ENCODE assay signal across 8 cellular contexts in genomic region chr6:106103728-106104109, GRCh38. TPM values are rescaled to one million over a fixed set of nuclear protein-coding genes. Genes with fewer than 3 reads are reported as not detected.
DNase-seq lines count a peak whose midpoint lies in the region; ATAC-seq and TF ChIP-seq lines count a peak whose summit lies in the region.

No MANE protein-coding gene starts in this region.

- TF ChIP-seq EP300 in tibial nerve (IDR thresholded peaks at IDR 0.05) = no peak

- no peak overlapping the region for H4K8ac ChIP-seq in mesenchymal stem cell (ENCODE audit: low read length)

- H3K4me1 Mint-ChIP-seq in activated CD8-positive, alpha-beta T cell treated with anti-CD3 and anti-CD28 coated beads, Interleukin-2, amount 10 ng/mL, durations not matched to agents 7 days and 5 days (ENCODE audit: low read depth) = peaks cover 88% of the 10 kb centered on the region
- peaks cover 6% of the 10 kb centered on the region for H3K4me1 Mint-ChIP-seq in Caco-2 (ENCODE audit: low read depth, unreplicated experiment)

- H3K9me3 Mint-ChIP-seq in activated CD8-positive, alpha-beta T cell treated with anti-CD3 and anti-CD28 coated beads, Interleukin-2, amount 10 ng/mL, durations not matched to agents 7 days and 5 days (ENCODE audit: insufficient read depth) = no peaks in the 10 kb centered on the region
- H3K9me3 Mint-ChIP-seq in Caco-2 (ENCODE audit: unreplicated experiment) = no peaks in the 10 kb centered on the region

- TF ChIP-seq CTCF in Caco-2 (IDR thresholded peaks at IDR 0.05; ENCODE audit: insufficient read depth in 1 of 2, low read depth in 1 of 2, low read length in 1 of 2, severe bottlenecking in 1 of 2, unreplicated experiment in 1 of 2) (no peak), tibial nerve (IDR thresholded peaks at IDR 0.05) (no peak)

- H3K27ac ChIP-seq in mesenchymal stem cell (ENCODE audit: low read length, poor library complexity, severe bottlenecking) = no peak overlapping the region
- H3K27ac ChIP-seq in tibial nerve = peak overlapping the region in 1 of 4 donors; percentile 9

- H3K9me3 ChIP-seq in mesenchymal stem cell (ENCODE audit: control insufficient read depth, low read length) (no peaks in the 10 kb centered on the region), Caco-2 (no peaks in the 10 kb centered on the region), tibial nerve (no peaks in the 10 kb centered on the region)

- H3K27me3 Mint-ChIP-seq in activated CD8-positive, alpha-beta T cell treated with anti-CD3 and anti-CD28 coated beads, Interleukin-2, amount 10 ng/mL, durations not matched to agents 7 days and 5 days (ENCODE audit: low read depth) = no peaks in the 10 kb centered on the region
- no peaks in the 10 kb centered on the region for H3K27me3 Mint-ChIP-seq in Caco-2 (ENCODE audit: insufficient read depth, unreplicated experiment)

- no peak overlapping the region for H2AFZ ChIP-seq in mesenchymal stem cell (ENCODE audit: low read depth, low read length)

- H3K23ac ChIP-seq in mesenchymal stem cell (ENCODE audit: low read length in 2 of 2) = no peak overlapping the region

- H2BK5ac ChIP-seq in mesenchymal stem cell (ENCODE audit: low read depth, low read length, poor library complexity, severe bottlenecking) = no peak overlapping the region

- H3K4me3 ChIP-seq in mesenchymal stem cell (ENCODE audit: insufficient read depth in 1 of 2, low read depth in 1 of 2, low read length in 2 of 2) (peak overlapping the region in 1 of 2 experiments; percentile 52), Caco-2 (ENCODE audit: low read depth, low read length) (no peak overlapping the region), tibial nerve (peak overlapping the region in 1 of 4 donors; percentile 22)

- peak overlapping the region; percentile 74 for H3K27ac Mint-ChIP-seq in activated CD8-positive, alpha-beta T cell treated with anti-CD3 and anti-CD28 coated beads, Interleukin-2, amount 10 ng/mL, durations not matched to agents 7 days and 5 days
- no peak overlapping the region for H3K27ac Mint-ChIP-seq in Caco-2 (ENCODE audit: unreplicated experiment)

- POLR2A ChIA-PET in activated CD8-positive, alpha-beta T cell treated with anti-CD3 and anti-CD28 coated beads, Interleukin-2, amount 10 ng/mL, durations not matched to agents 7 days and 5 days (lab: Charles Lee) = interaction anchor here (0.8 to 3.6 kb wide), 4 partner anchors 11 to 38 kb away, joined by 3 to 19 read pairs (median 4); no protein-coding TSS in a partner anchor
- POLR2A ChIA-PET in Caco-2 (lab: Charles Lee) = no interaction called here

- intact Hi-C loops in Caco-2 (cut with micrococcal nuclease; ENCODE audit: unreplicated experiment) = no loop called here

- WGBS in mesenchymal stem cell = 81% methylated on average over 8 of the region's 9 CpGs
- WGBS in tibial nerve, 2 donors = 84 to 85% methylated on average over 9 of the region's 9 CpGs

- H3K27me3 ChIP-seq in mesenchymal stem cell (ENCODE audit: control insufficient read depth in 1 of 2, insufficient read depth in 1 of 2, low read length in 2 of 2) = no peaks in the 10 kb centered on the region
- H3K27me3 ChIP-seq in Caco-2 (replicated peaks; ENCODE audit: control insufficient read depth, insufficient read depth, low read length) = no peaks in the 10 kb centered on the region
- H3K27me3 ChIP-seq in tibial nerve = no peaks in the 10 kb centered on the region

- H2AK5ac ChIP-seq in mesenchymal stem cell (ENCODE audit: low read length, severe bottlenecking) = no peak overlapping the region

- H2BK12ac ChIP-seq in mesenchymal stem cell (ENCODE audit: low read length in 2 of 2) = no peak overlapping the region

- no peaks in the 10 kb centered on the region for H3K79me1 ChIP-seq in mesenchymal stem cell (replicated peaks; ENCODE audit: low read length, poor library complexity, severe bottlenecking)

- H2BK120ac ChIP-seq in mesenchymal stem cell (ENCODE audit: low read depth, low read length) = no peak overlapping the region

- H3K18ac ChIP-seq in mesenchymal stem cell (ENCODE audit: low read depth in 1 of 2, low read length in 2 of 2) = no peak overlapping the region

- CTCF ChIA-PET in activated CD8-positive, alpha-beta T cell treated with anti-CD3 and anti-CD28 coated beads, Interleukin-2, amount 10 ng/mL, durations not matched to agents 7 days and 5 days (lab: Charles Lee) = interaction anchor here (0.5 to 4.9 kb wide), 9 partner anchors 9 to 1360 kb away, joined by 3 to 22 read pairs (median 5); no protein-coding TSS in a partner anchor
- CTCF ChIA-PET in Caco-2 (lab: Charles Lee) = no interaction called here

- H3K4me1 ChIP-seq in mesenchymal stem cell (ENCODE audit: control insufficient read depth, insufficient read depth, low read depth, low read length) (peaks cover 6% of the 10 kb centered on the region), Caco-2 (no peaks in the 10 kb centered on the region), tibial nerve (peaks cover 0 to 11% (median 2%) of the 10 kb centered on the region in 4 donors)

- no peak overlapping the region for H4K91ac ChIP-seq in mesenchymal stem cell (ENCODE audit: low read length)

- peak overlapping the region; percentile 87 for H3K4me3 Mint-ChIP-seq in activated CD8-positive, alpha-beta T cell treated with anti-CD3 and anti-CD28 coated beads, Interleukin-2, amount 10 ng/mL, durations not matched to agents 7 days and 5 days
- no peak overlapping the region for H3K4me3 Mint-ChIP-seq in Caco-2 (ENCODE audit: unreplicated experiment)

- peak overlapping the region in 1 of 2 experiments; percentile 61 for H3K14ac ChIP-seq in mesenchymal stem cell (ENCODE audit: low read length in 2 of 2)

- ATAC-seq in GM19351 (IDR thresholded peaks at IDR 0.05; ENCODE audit: unreplicated experiment) (peak; percentile 36), HG03135 (IDR thresholded peaks at IDR 0.05; ENCODE audit: unreplicated experiment) (peak; percentile 40)
- peak; percentile 74 for ATAC-seq in activated CD8-positive, alpha-beta T cell treated with anti-CD3 and anti-CD28 coated beads, Interleukin-2, amount 10 ng/mL, durations not matched to agents 7 days and 5 days

- H3K4ac ChIP-seq in mesenchymal stem cell (ENCODE audit: low read depth in 1 of 2, low read length in 2 of 2) = peak overlapping the region in 1 of 2 experiments; percentile 63

- no peak for TF ChIP-seq POLR2A in tibial nerve (IDR thresholded peaks at IDR 0.05)

- H3K36me3 Mint-ChIP-seq in activated CD8-positive, alpha-beta T cell treated with anti-CD3 and anti-CD28 coated beads, Interleukin-2, amount 10 ng/mL, durations not matched to agents 7 days and 5 days (ENCODE audit: low read depth) = peaks cover 91% of the 10 kb centered on the region
- peaks cover 33% of the 10 kb centered on the region for H3K36me3 Mint-ChIP-seq in Caco-2 (ENCODE audit: insufficient read depth, unreplicated experiment)

- BruUV-seq in Caco-2 (replicated peaks; lab: Mats Ljungman, UMichigan) = no TSS peak

- H3K9ac ChIP-seq in mesenchymal stem cell (ENCODE audit: low read length) = peak overlapping the region; percentile 27

- no peak overlapping the region for H3K4me2 ChIP-seq in mesenchymal stem cell (ENCODE audit: low read length, poor library complexity, severe bottlenecking)

- H3K36me3 ChIP-seq in mesenchymal stem cell (ENCODE audit: control insufficient read depth in 1 of 2, insufficient read depth in 2 of 2, low read depth in 1 of 2, low read length in 2 of 2) (peaks cover 21 to 62% of the 10 kb centered on the region in 2 experiments), Caco-2 (ENCODE audit: control insufficient read depth, insufficient read depth, low read length) (peaks cover 3% of the 10 kb centered on the region; the same call in 1 of the 2 replicates), tibial nerve (peaks cover 0 to 25% (median 18%) of the 10 kb centered on the region in 3 donors)

- DNase-seq in activated CD8-positive, alpha-beta T cell treated with anti-CD3 and anti-CD28 coated beads, Interleukin-2, amount 10 ng/mL, durations not matched to agents 7 days and 5 days = peak; percentile 56
- DNase-seq in mesenchymal stem cell = no peak
- no peak for DNase-seq in Caco-2
- no peak for DNase-seq in NCI-H345 treated with DMSO at 0.1 percent for 48 hours (lab: John Stamatoyannopoulos, UW; ENCODE audit: unreplicated experiment)
- no peak for DNase-seq in MV-4-11 (lab: John Stamatoyannopoulos, UW)
- no peak for DNase-seq in tibial nerve (ENCODE audit: low spot score in 2 of 2)

- H2BK15ac ChIP-seq in mesenchymal stem cell (ENCODE audit: low read depth, poor library complexity, severe bottlenecking) = no peak overlapping the region

RNA-seq across cellular contexts. Expression of gene PRDM1, which starts 17.6 kb away (rescaled TPM):
- total RNA-seq in activated CD8-positive, alpha-beta T cell treated with anti-CD3 and anti-CD28 coated beads, Interleukin-2, amount 10 ng/mL, durations not matched to agents 7 days and 5 days = 10 to 100 TPM; 14.4 to 14.7 TPM
- 7.5 TPM for polyA plus RNA-seq in mesenchymal stem cell (2013, experiment 1 of 2)
- polyA plus RNA-seq in mesenchymal stem cell (2013, experiment 2 of 2) = 7.3 TPM
- 10.4 and 11.4 TPM in 2 replicates for total RNA-seq in Caco-2 (2022)
- 10 to 100 TPM in 1 of 4 donors, 1 to 10 TPM in 3; 2.1 to 17.3 (median 5.6) TPM for total RNA-seq in tibial nerve
